8 cellular contexts compared by ENCODE assay signal in the genomic region with DNA sequence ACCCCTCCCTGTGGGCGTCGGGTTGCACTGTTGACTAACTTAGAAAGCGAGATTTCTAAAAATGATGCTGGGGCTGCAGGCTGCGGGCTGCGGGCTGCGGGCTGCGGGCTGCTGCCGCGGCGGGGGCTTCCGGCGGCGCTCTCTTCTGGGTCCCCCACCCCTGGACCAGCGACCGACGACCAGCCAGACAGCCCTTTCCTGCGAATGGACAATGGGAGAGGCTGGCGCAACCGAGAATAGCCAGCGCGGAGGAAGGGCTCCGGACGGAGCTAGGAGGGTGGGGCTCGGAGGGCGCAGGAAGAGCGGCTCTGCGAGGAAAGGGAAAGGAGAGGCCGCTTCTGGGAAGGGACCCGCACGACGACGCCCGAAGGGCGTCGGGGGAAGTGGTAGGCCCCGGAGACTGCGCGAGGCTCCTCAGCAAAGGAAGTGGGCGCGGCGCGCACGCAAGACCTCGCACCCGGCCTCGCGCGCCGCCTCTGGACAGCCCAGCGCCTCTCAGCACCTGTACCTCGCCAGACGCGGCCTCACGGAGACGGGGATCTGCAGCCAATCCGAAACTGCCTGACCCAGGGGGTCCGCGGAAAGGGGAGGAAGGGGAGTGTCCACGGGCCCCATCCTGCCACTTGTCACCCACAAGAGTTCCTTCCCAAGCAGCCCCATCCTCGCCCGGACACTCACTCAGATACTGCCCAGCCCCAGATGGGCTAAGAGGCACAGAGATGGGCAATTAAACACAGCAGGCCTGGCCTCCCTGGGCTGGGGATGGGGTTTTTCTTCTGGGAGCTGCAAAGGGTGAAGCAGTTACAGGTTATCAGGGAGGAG.
A peak's percentile ranks its signal among the peaks of the same experiment; 100 is the strongest.
DNase-seq lines count a peak whose midpoint lies in the region; ATAC-seq and TF ChIP-seq lines count a peak whose summit lies in the region.

No MANE protein-coding gene starts in this region.

- peak overlapping the region; percentile 62 to 93 (median 80) for H3K27ac Mint-ChIP-seq in CD8-positive, alpha-beta memory T cell
- peak overlapping the region; percentile 7 to 72 (median 35) for H3K27ac Mint-ChIP-seq in nephron

- H3K4me3 ChIP-seq in CD8-positive, alpha-beta memory T cell (ENCODE audit: low read length), result peak overlapping the region; percentile 66
- H3K4me3 ChIP-seq in HUES64 (ENCODE audit: low read length) (peak overlapping the region; percentile 54), stomach (peak overlapping the region; percentile 38 to 44 (median 40))

- 5% methylated on average over 60 of the region's 61 CpGs for WGBS in HUES64
- 12 to 35% (median 30%) methylated on average over 44 to 61 of the region's 61 CpGs for WGBS in stomach, 5 donors

- no peak for TF ChIP-seq POLR2A in stomach (IDR thresholded peaks at IDR 0.05)

- ATAC-seq in GM19467 (IDR thresholded peaks at IDR 0.05; ENCODE audit: unreplicated experiment) (peak; percentile 49), esophagus mucosa (peak; percentile 25)

- TF ChIP-seq EP300 in stomach (IDR thresholded peaks at IDR 0.05), result no peak

- H3K27me3 ChIP-seq in CD8-positive, alpha-beta memory T cell (ENCODE audit: insufficient read depth, low read length, poor library complexity, severe bottlenecking), result no peaks in the 10 kb centered on the region
- H3K27me3 ChIP-seq in HUES64 (ENCODE audit: insufficient read depth, low read length), result peaks cover 27% of the 10 kb centered on the region
- no peaks in the 10 kb centered on the region for H3K27me3 ChIP-seq in stomach

- peak overlapping the region; percentile 53; the same call in 1 of the 2 replicates for H3K9ac ChIP-seq in HUES64 (ENCODE audit: low read depth, low read length)

- peaks cover 19% of the 10 kb centered on the region for H3K4me1 ChIP-seq in CD8-positive, alpha-beta memory T cell (ENCODE audit: insufficient read depth, low read length)
- H3K4me1 ChIP-seq in HUES64 (ENCODE audit: insufficient read depth, low read length) (peaks cover 38% of the 10 kb centered on the region), stomach (peaks cover 13 to 52% (median 29%) of the 10 kb centered on the region in 4 donors)

- peak; percentile 42 to 81 (median 65) for DNase-seq in CD8-positive, alpha-beta memory T cell
- peak; percentile 23 to 26 for DNase-seq in activated CD8-positive, alpha-beta memory T cell treated with anti-CD3 and anti-CD28 coated beads for 4 hours (ENCODE audit: low read depth in 2 of 2)
- DNase-seq in stomach (peak; percentile 50), DMS 273 (lab: John Stamatoyannopoulos, UW; ENCODE audit: unreplicated experiment) (no peak)

- peak overlapping the region; percentile 69 to 92 (median 81) for H3K4me3 Mint-ChIP-seq in CD8-positive, alpha-beta memory T cell
- peak overlapping the region; percentile 78 to 82 (median 79) for H3K4me3 Mint-ChIP-seq in nephron

- H3K36me3 Mint-ChIP-seq in CD8-positive, alpha-beta memory T cell, result no peaks in the 10 kb centered on the region
- H3K36me3 Mint-ChIP-seq in nephron (ENCODE audit: low read depth), result no peaks in the 10 kb centered on the region

- no peaks in the 10 kb centered on the region for H3K27me3 Mint-ChIP-seq in CD8-positive, alpha-beta memory T cell
- H3K27me3 Mint-ChIP-seq in nephron (ENCODE audit: low read depth), result peaks cover 30% of the 10 kb centered on the region

- H3K36me3 ChIP-seq in CD8-positive, alpha-beta memory T cell (ENCODE audit: insufficient read depth, low read length), result no peaks in the 10 kb centered on the region
- H3K36me3 ChIP-seq in HUES64 (ENCODE audit: insufficient read depth, low read length) (no peaks in the 10 kb centered on the region), stomach (no peaks in the 10 kb centered on the region)

- peaks cover 29 to 37% (median 33%) of the 10 kb centered on the region in 3 donors for H3K4me1 Mint-ChIP-seq in CD8-positive, alpha-beta memory T cell
- peaks cover 34% of the 10 kb centered on the region for H3K4me1 Mint-ChIP-seq in nephron

- CTCF ChIA-PET in CD8-positive, alpha-beta memory T cell (lab: Charles Lee), result interaction anchor here (0.7 to 2.3 kb wide), 9 partner anchors 9 to 245 kb away, joined by 3 to 12 read pairs (median 4); no protein-coding TSS in a partner anchor

- TF ChIP-seq CTCF in nephron (IDR thresholded peaks at IDR 0.05; ENCODE audit: unreplicated experiment in 3 of 3), result peak in 1 of 3 experiments; percentile 16
- TF ChIP-seq CTCF in stomach (IDR thresholded peaks at IDR 0.05), result peak in 2 of 7 experiments; percentile 15 to 23

- H3K9me3 Mint-ChIP-seq in CD8-positive, alpha-beta memory T cell, result no peaks in the 10 kb centered on the region
- H3K9me3 Mint-ChIP-seq in nephron, result no peaks in the 10 kb centered on the region

- POLR2A ChIA-PET in CD8-positive, alpha-beta memory T cell (lab: Charles Lee), result interaction anchor here (0.6 kb wide), 1 partner anchor 8 kb away, joined by 3 read pairs; no protein-coding TSS in a partner anchor

- H3K27ac ChIP-seq in CD8-positive, alpha-beta memory T cell (ENCODE audit: low read depth, low read length), result no peak overlapping the region
- H3K27ac ChIP-seq in HUES64 (ENCODE audit: low read depth, low read length) (no peak overlapping the region), stomach (peak overlapping the region in 4 of 5 donors; percentile 15 to 74 (median 72))

- intact Hi-C loops in stomach (cut with DNase I; ENCODE audit: low total_unique reads), result no loop called here

- no peaks in the 10 kb centered on the region for H3K9me3 ChIP-seq in CD8-positive, alpha-beta memory T cell (ENCODE audit: low read length)
- H3K9me3 ChIP-seq in HUES64 (ENCODE audit: insufficient read depth, low read depth, low read length) (no peaks in the 10 kb centered on the region), stomach (no peaks in the 10 kb centered on the region)

Comparison
In these comparisons a context has a peak if more than half of its experiments do, and no peak if none do; other contexts are left out.
1. H3K27ac ChIP-seq: peak in stomach (4 of 5); none in CD8-positive, alpha-beta memory T cell (single experiment) and HUES64 (single experiment).
2. Peak in every context shown above with its lines, with median percentiles within 50 percentile points of each other: H3K4me3 ChIP-seq.